ENCODE assay signal across 13 cellular contexts in the genomic region with DNA sequence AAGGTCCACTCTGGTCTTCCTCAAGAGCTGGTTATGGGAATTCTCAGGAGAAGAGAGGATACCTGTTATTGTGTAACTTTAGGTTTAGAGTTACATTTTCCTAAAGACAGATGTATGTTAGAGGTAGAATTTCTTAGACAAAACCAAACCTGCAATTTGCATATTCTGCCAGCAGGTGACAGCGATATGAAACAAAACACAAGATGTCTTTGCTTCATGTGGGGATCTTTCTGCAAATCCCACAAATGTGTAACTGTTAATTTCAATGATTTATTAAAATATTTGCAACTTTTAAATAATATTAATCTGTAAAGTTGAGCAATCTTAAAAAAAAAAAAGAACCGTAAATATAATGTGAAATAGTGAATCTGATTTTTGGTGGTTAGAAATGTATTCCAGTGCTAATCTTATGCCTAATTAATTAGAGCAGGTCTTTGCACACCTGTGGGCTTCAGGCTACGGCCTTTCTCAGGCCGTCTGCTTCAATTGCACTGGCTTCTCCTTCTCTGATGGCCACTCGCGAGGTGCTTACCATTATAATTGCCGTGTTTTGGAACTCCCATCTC. TPM values are rescaled to one million over a fixed set of nuclear protein-coding genes. Genes with fewer than 3 reads are reported as not detected.
DNase-seq lines count a peak whose midpoint lies in the region; ATAC-seq, FAIRE-seq and TF ChIP-seq lines count a peak whose summit lies in the region.
"Had no signal": no experiment of that assay in that cellular context is flagged by ENCODE, and none has a peak within 500 bp of the region (broad histone marks: within the 10 kb centered on the region; RNA-seq: fewer than 3 reads in every experiment).

No MANE protein-coding gene starts in this region.

- DNase-seq in Calu3 (peak; percentile 12), HFF-Myc (ENCODE audit: extremely low read depth, low read depth) (no peak), WERI-Rb-1 (peak; percentile 22), kidney (no peak), COR-L47 (lab: John Stamatoyannopoulos, UW) (no peak), T-helper 9 cell (no peak), NCI-H748 (lab: John Stamatoyannopoulos, UW; ENCODE audit: unreplicated experiment) (no peak)
- DNase-seq in natural killer cell treated with Interleukin-12 subunit alpha and Interleukin-12 subunit beta and Interleukin-15 and Interleukin-18, amount 100 ng/mL, for 72 hours (ENCODE audit: low spot score), result no peak
- DNase-seq: immature natural killer cell, NCI-H1105, T1000 had no signal

- H3K4me3 Mint-ChIP-seq in Calu3 (ENCODE audit: low read depth, unreplicated experiment), result no peak overlapping the region
- no peak overlapping the region for H3K4me3 Mint-ChIP-seq in natural killer cell treated with Interleukin-12 subunit alpha and Interleukin-12 subunit beta and Interleukin-15 and Interleukin-18, amount 100 ng/mL, for 72 hours
- H3K4me3 Mint-ChIP-seq: immature natural killer cell had no signal

- intact Hi-C loops in Calu3 (cut with micrococcal nuclease; ENCODE audit: unreplicated experiment) (loop anchor here (1.0 kb wide), 2 partner anchors 300 to 345 kb away; no protein-coding TSS in a partner anchor), kidney (cut with DNase I) (no loop called here)

- H3K4me3 ChIP-seq in HFF-Myc (replicated peaks; ENCODE audit: low read depth, low read length) (no peak overlapping the region), WERI-Rb-1 (ENCODE audit: low read depth, low read length) (no peak overlapping the region), kidney (ENCODE audit: low read length in 2 of 2) (no peak overlapping the region)
- H3K4me3 ChIP-seq: HAP-1 had no signal

- H3K36me3 ChIP-seq in WERI-Rb-1 (no peaks in the 10 kb centered on the region), kidney (ENCODE audit: control insufficient read depth in 1 of 2, insufficient read depth in 2 of 2, low read length in 2 of 2) (no peaks in the 10 kb centered on the region)
- H3K36me3 ChIP-seq: HAP-1 had no signal

- no peaks in the 10 kb centered on the region for H3K27me3 Mint-ChIP-seq in Calu3 (ENCODE audit: unreplicated experiment)
- H3K27me3 Mint-ChIP-seq in natural killer cell treated with Interleukin-12 subunit alpha and Interleukin-12 subunit beta and Interleukin-15 and Interleukin-18, amount 100 ng/mL, for 72 hours, result peaks cover 6 to 14% of the 10 kb centered on the region in 2 donors

- H3K27ac ChIP-seq in WERI-Rb-1 (no peak overlapping the region), kidney (ENCODE audit: low read depth in 2 of 2, low read length in 2 of 2) (no peak overlapping the region)

- H3K4me1 ChIP-seq in kidney (ENCODE audit: control insufficient read depth in 1 of 2, insufficient read depth in 1 of 2, low read depth in 1 of 2, low read length in 2 of 2), result no peaks in the 10 kb centered on the region
- H3K4me1 ChIP-seq: HAP-1 had no signal

- no peaks in the 10 kb centered on the region for H3K27me3 ChIP-seq in WERI-Rb-1 (ENCODE audit: insufficient read depth, low read depth, severe bottlenecking)

- H3K27ac Mint-ChIP-seq in Calu3 (ENCODE audit: unreplicated experiment), result no peak overlapping the region
- H3K27ac Mint-ChIP-seq in natural killer cell treated with Interleukin-12 subunit alpha and Interleukin-12 subunit beta and Interleukin-15 and Interleukin-18, amount 100 ng/mL, for 72 hours, result no peak overlapping the region
- H3K27ac Mint-ChIP-seq: immature natural killer cell had no signal

- no peak for ATAC-seq in natural killer cell treated with Interleukin-12 subunit alpha and Interleukin-12 subunit beta and Interleukin-15 and Interleukin-18, amount 100 ng/mL, for 72 hours

- H3K9ac ChIP-seq in kidney (ENCODE audit: low read length in 2 of 2), result no peak overlapping the region

- H3K4me1 Mint-ChIP-seq in Calu3 (ENCODE audit: low read depth, unreplicated experiment), result no peaks in the 10 kb centered on the region
- H3K4me1 Mint-ChIP-seq in natural killer cell treated with Interleukin-12 subunit alpha and Interleukin-12 subunit beta and Interleukin-15 and Interleukin-18, amount 100 ng/mL, for 72 hours (ENCODE audit: low read depth in 2 of 2), result no peaks in the 10 kb centered on the region
- H3K4me1 Mint-ChIP-seq: immature natural killer cell had no signal

- CTCF ChIA-PET in Calu3 (lab: Charles Lee), result no interaction called here

- H3K9me3 Mint-ChIP-seq in Calu3 (ENCODE audit: low read depth, unreplicated experiment), result no peaks in the 10 kb centered on the region
- H3K9me3 Mint-ChIP-seq in natural killer cell treated with Interleukin-12 subunit alpha and Interleukin-12 subunit beta and Interleukin-15 and Interleukin-18, amount 100 ng/mL, for 72 hours, result no peaks in the 10 kb centered on the region

- no peak for FAIRE-seq in kidney (lab: Jason Lieb, UNC)
- FAIRE-seq: GM12891 had no signal

- H3K36me3 Mint-ChIP-seq in Calu3 (ENCODE audit: insufficient read depth, unreplicated experiment), result no peaks in the 10 kb centered on the region
- H3K36me3 Mint-ChIP-seq in natural killer cell treated with Interleukin-12 subunit alpha and Interleukin-12 subunit beta and Interleukin-15 and Interleukin-18, amount 100 ng/mL, for 72 hours, result no peaks in the 10 kb centered on the region
- H3K36me3 Mint-ChIP-seq: immature natural killer cell had no signal

- H3K9me3 ChIP-seq in WERI-Rb-1 (ENCODE audit: severe bottlenecking), result peaks cover 4% of the 10 kb centered on the region
- no peaks in the 10 kb centered on the region for H3K9me3 ChIP-seq in kidney (ENCODE audit: control insufficient read depth in 1 of 2, low read length in 2 of 2)
- H3K9me3 ChIP-seq: HAP-1 had no signal

- BruUV-seq in Calu3 (replicated peaks; lab: Mats Ljungman, UMichigan), result no TSS peak

- TF ChIP-seq CTCF in Calu3 (IDR thresholded peaks at IDR 0.05; ENCODE audit: unreplicated experiment), result peak; percentile 54
- peak; percentile 47 for TF ChIP-seq CTCF in HFF-Myc (IDR thresholded peaks at IDR 0.05; ENCODE audit: low read depth, low read length, missing control alignments)
- peak; percentile 64 for TF ChIP-seq CTCF in WERI-Rb-1 (IDR thresholded peaks at IDR 0.05; ENCODE audit: low read depth, low read length)
- TF ChIP-seq CTCF in kidney (IDR thresholded peaks at IDR 0.05; ENCODE audit: borderline replicate concordance, extremely low read depth, insufficient read depth), result peak; percentile 11

RNA-seq across cellular contexts. Expression of a gene that starts 33.4 kb away (rescaled TPM):
- total RNA-seq in Calu3 (2022), result 1.9 and 4.9 TPM in 2 replicates
- 1.4 TPM for total RNA-seq in kidney
- polyA plus RNA-seq in kidney (ENCODE audit: insufficient read depth, low read depth, low replicate concordance), result 1.4 TPM
- total RNA-seq in natural killer cell treated with Interleukin-12 subunit alpha and Interleukin-12 subunit beta and Interleukin-15 and Interleukin-18, amount 100 ng/mL, for 72 hours, result under 1 TPM in 1 of 2 donors, not detected in 1; 0.47 TPM
- polyA plus RNA-seq: immature natural killer cell had no signal

Comparison
In these comparisons a context has a peak if more than half of its experiments do, and no peak if none do; other contexts are left out.
1. DNase-seq: peak in Calu3 (single experiment) and WERI-Rb-1 (single experiment); none in HFF-Myc (single experiment), kidney (single experiment), COR-L47 (single experiment), T-helper 9 cell (single experiment), natural killer cell treated with Interleukin-12 subunit alpha and Interleukin-12 subunit beta and Interleukin-15 and Interleukin-18, amount 100 ng/mL, for 72 hours (single experiment) and NCI-H748 (single experiment).
2. CTCF ChIP-seq: peak in every context shown above with its lines; median percentile 64 in WERI-Rb-1; 54 in Calu3; 47 in HFF-Myc; 11 in kidney.